1 cellular context compared by ENCODE assay signal in the genomic region with DNA sequence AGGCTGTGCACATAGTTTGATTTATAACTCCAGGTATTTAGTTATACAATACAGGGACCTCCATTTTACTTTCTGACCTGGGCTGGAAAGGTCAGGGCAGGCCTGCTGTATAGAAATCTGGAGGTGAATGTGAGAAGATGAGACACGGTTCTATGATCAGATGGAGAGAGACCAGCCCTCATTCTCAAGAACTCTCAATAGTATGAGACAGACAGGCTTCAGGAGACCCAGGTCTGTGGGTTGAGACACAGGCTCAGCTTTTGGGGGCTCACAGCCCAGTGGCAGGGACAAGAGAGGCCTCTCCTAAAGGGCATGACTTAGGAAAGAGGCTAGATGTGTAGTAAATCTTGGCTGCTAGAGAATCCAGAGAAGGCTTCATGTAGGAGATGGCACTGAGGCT.
TF ChIP-seq lines count a peak whose summit lies in the region.

No MANE protein-coding gene starts in this region.

TF ChIP-seq in H1, 55 proteins besides CTCF, POLR2A, EP300 and RAD21:
- no peak for TF ChIP-seq SP4 (IDR thresholded peaks at IDR 0.05; ENCODE audit: low read length)
- no peak for TF ChIP-seq POLR2AphosphoS5 (IDR thresholded peaks at IDR 0.05; ENCODE audit: low read depth, low read length)
- TF ChIP-seq SP2 (IDR thresholded peaks at IDR 0.05; ENCODE audit: low read length) = no peak
- no peak for TF ChIP-seq KDM5A (IDR thresholded peaks at IDR 0.05; ENCODE audit: low read length)
- no peak for TF ChIP-seq EGR1 (IDR thresholded peaks at IDR 0.05; ENCODE audit: borderline replicate concordance, low read depth, low read length)
- no peak for TF ChIP-seq SIX5 (IDR thresholded peaks at IDR 0.05; ENCODE audit: low read depth, low read length)
- TF ChIP-seq SIN3A (conservative IDR thresholded peaks at IDR 0.05 in 1 of 2, IDR thresholded peaks at IDR 0.05 in 1 of 2; ENCODE audit: low read depth in 1 of 2, low read length in 2 of 2) = no peak
- TF ChIP-seq NRF1 (IDR thresholded peaks at IDR 0.05; ENCODE audit: low read depth, low read length) = no peak
- TF ChIP-seq MAFK (IDR thresholded peaks at IDR 0.05; ENCODE audit: low read depth, low read length) = no peak
- no peak for TF ChIP-seq TCF12 (IDR thresholded peaks at IDR 0.05; ENCODE audit: low read depth, low read length)
- no peak for TF ChIP-seq RNF2 (IDR thresholded peaks at IDR 0.05; ENCODE audit: borderline replicate concordance, low read depth, low read length, missing control alignments, poor library complexity, severe bottlenecking)
- TF ChIP-seq SAP30 (IDR thresholded peaks at IDR 0.05; ENCODE audit: insufficient read depth, insufficient replicate concordance, low read length) = no peak
